Comparison of ENCODE assay signal across 8 cellular contexts in genomic region chr11:6251120-6251733, GRCh38. TPM values are rescaled to one million over a fixed set of nuclear protein-coding genes. Genes with fewer than 3 reads are reported as not detected.
DNase-seq lines count a peak whose midpoint lies in the region; ATAC-seq and TF ChIP-seq lines count a peak whose summit lies in the region.

No MANE protein-coding gene starts in this region.

- TF ChIP-seq CTCF in SU-DHL-6 (IDR thresholded peaks at IDR 0.05; ENCODE audit: insufficient read depth, low read length, poor library complexity, severe bottlenecking) (peak; percentile 78), body of pancreas (IDR thresholded peaks at IDR 0.05) (peak; percentile 62 to 100 (median 99))

- no peaks in the 10 kb centered on the region for H4K20me1 ChIP-seq in SU-DHL-6 (ENCODE audit: low read depth, low read length)

- no peaks in the 10 kb centered on the region for H3K9me2 ChIP-seq in SU-DHL-6 (replicated peaks; ENCODE audit: insufficient read depth, low read length)

- no peak overlapping the region for H3K27ac ChIP-seq in SU-DHL-6 (ENCODE audit: low read depth, low read length)
- H3K27ac ChIP-seq in body of pancreas = peak overlapping the region; percentile 50 to 92 (median 89)

- no peaks in the 10 kb centered on the region for H3K79me2 ChIP-seq in SU-DHL-6 (ENCODE audit: insufficient read depth, low read length)

- H3K9me3 ChIP-seq in SU-DHL-6 (ENCODE audit: insufficient read depth, low read length) (no peaks in the 10 kb centered on the region), body of pancreas (no peaks in the 10 kb centered on the region)

- ATAC-seq in GM21528 (IDR thresholded peaks at IDR 0.05; ENCODE audit: low FRiP score, unreplicated experiment) = peak; percentile 76
- peak; percentile 86 for ATAC-seq in body of pancreas
- no peak for ATAC-seq in HG03097 (IDR thresholded peaks at IDR 0.05; ENCODE audit: low FRiP score, unreplicated experiment)

- H3K27me3 ChIP-seq in SU-DHL-6 (ENCODE audit: low read length) (no peaks in the 10 kb centered on the region), body of pancreas (no peaks in the 10 kb centered on the region)

- H3K4me3 ChIP-seq in SU-DHL-6 (ENCODE audit: insufficient read depth, low read length, poor library complexity, severe bottlenecking) (no peak overlapping the region), body of pancreas (no peak overlapping the region)

- TF ChIP-seq POLR2A in body of pancreas (IDR thresholded peaks at IDR 0.05) = no peak

- intact Hi-C loops in body of pancreas (cut with DNase I) = no loop called here

- in situ Hi-C loops in KBM-7 (cut with MboI; ENCODE audit: low pct_unique_long_range_greater_than_20kb, low sequenced_read_pairs) = no loop called here

- no peaks in the 10 kb centered on the region for H3F3A ChIP-seq in SU-DHL-6 (ENCODE audit: insufficient read depth)

- no peak overlapping the region for H3K4me2 ChIP-seq in SU-DHL-6 (ENCODE audit: low read depth, low read length, poor library complexity, severe bottlenecking)

- no peak overlapping the region for H3K9ac ChIP-seq in SU-DHL-6 (ENCODE audit: low read length)

- H3K36me3 ChIP-seq in SU-DHL-6 (ENCODE audit: low read length) (no peaks in the 10 kb centered on the region), body of pancreas (replicated peaks in 1 of 2; ENCODE audit: insufficient read depth in 1 of 2, low read depth in 2 of 2) (no peaks in the 10 kb centered on the region)

- H3K4me1 ChIP-seq in body of pancreas = peaks cover 41% of the 10 kb centered on the region

- no peak overlapping the region for H2AFZ ChIP-seq in SU-DHL-6 (ENCODE audit: low read depth, low read length, severe bottlenecking)

- DNase-seq in EL (peak; percentile 66), KBM-7 (peak; percentile 76), body of pancreas (peak; percentile 87 to 92 (median 91)), iPS-NIHi7 (ENCODE audit: extremely low spot score) (peak; percentile 84), smooth muscle cell of the brain vasculature (ENCODE audit: low read depth, low spot score) (peak; percentile 26)

- 26 to 37% methylated on average over 6 of the region's 6 CpGs for WGBS in body of pancreas, 2 donors

RNA-seq across cellular contexts. Expression of gene CCKBR, which starts 8.4 kb away (rescaled TPM):
- total RNA-seq in body of pancreas = 1 to 10 TPM; 1.0 to 3.3 TPM

RNA-seq across cellular contexts. Expression of gene CNGA4, which starts 12.3 kb away (rescaled TPM):
- total RNA-seq in body of pancreas = not detected

RNA-seq across cellular contexts. Expression of gene FHIP1B, which starts 16.8 kb away (rescaled TPM):
- total RNA-seq in body of pancreas = 10 to 100 TPM; 31.9 to 54.7 TPM

RNA-seq across cellular contexts. Expression of gene C11orf42, which starts 45.9 kb away (rescaled TPM):
- not detected for total RNA-seq in body of pancreas

RNA-seq across cellular contexts. Expression of gene OR52W1, which starts 52.2 kb away (rescaled TPM):
- not detected for total RNA-seq in body of pancreas

Comparison
In these comparisons a context has a peak if more than half of its experiments do, and no peak if none do; other contexts are left out.
1. DNase-seq: peak in every context shown above with its lines; median percentile 91 in body of pancreas; 84 in iPS-NIHi7; 76 in KBM-7; 66 in EL; 26 in smooth muscle cell of the brain vasculature.